ENCODE assay signal across 17 cellular contexts in genomic region chr1:221910222-221910621, GRCh38.
"Had no signal": no experiment of that assay in that cellular context is flagged by ENCODE, and none has a peak within 500 bp of the region (broad histone marks: within the 10 kb centered on the region; RNA-seq: fewer than 3 reads in every experiment).

No MANE protein-coding gene starts in this region.

- H3K27ac Mint-ChIP-seq: activated naive CD4-positive, alpha-beta T cell treated with anti-CD3 and anti-CD28 coated beads, Interleukin-2, amount 50 U/mL, for 24 hours; brain; stimulated activated naive CD8-positive, alpha-beta T cell treated with anti-CD3 and anti-CD28 coated beads, Interleukin-15, amount 100 ng/mL, for 72 hours had no signal

- H3K4me3 Mint-ChIP-seq: activated naive CD4-positive, alpha-beta T cell treated with anti-CD3 and anti-CD28 coated beads, Interleukin-2, amount 50 U/mL, for 24 hours; brain; central memory CD8-positive, alpha-beta T cell; neural crest cell; stimulated activated naive CD8-positive, alpha-beta T cell treated with anti-CD3 and anti-CD28 coated beads, Interleukin-15, amount 100 ng/mL, for 72 hours had no signal

- DNase-seq: activated T-cell treated with anti-CD3 and anti-CD28 coated beads, Interleukin-2, amount 50 U/mL, for 1 hour; amniotic stem cell; cortex of kidney; effector CD8-positive, alpha-beta T cell; gastrocnemius medialis; heart right ventricle; left ventricle myocardium superior; mesenchymal stem cell; pancreas; stimulated activated CD4-positive, alpha-beta T cell treated with anti-CD3 and anti-CD28 coated beads, Interleukin-4, amount 100 ng/mL, for 4 hours; stimulated activated naive CD8-positive, alpha-beta T cell treated with anti-CD3 and anti-CD28 coated beads, Interleukin-15, amount 100 ng/mL, for 72 hours; testis; upper lobe of right lung had no signal

- H3K36me3 ChIP-seq: gastrocnemius medialis, heart right ventricle, pancreas, upper lobe of right lung had no signal

- H3K9me3 Mint-ChIP-seq: activated naive CD4-positive, alpha-beta T cell treated with anti-CD3 and anti-CD28 coated beads, Interleukin-2, amount 50 U/mL, for 24 hours; brain; central memory CD8-positive, alpha-beta T cell; neural crest cell; stimulated activated naive CD8-positive, alpha-beta T cell treated with anti-CD3 and anti-CD28 coated beads, Interleukin-15, amount 100 ng/mL, for 72 hours had no signal

- H3K4me3 ChIP-seq: gastrocnemius medialis, heart right ventricle, pancreas, testis, upper lobe of right lung had no signal

- H3K36me3 Mint-ChIP-seq: activated naive CD4-positive, alpha-beta T cell treated with anti-CD3 and anti-CD28 coated beads, Interleukin-2, amount 50 U/mL, for 24 hours; brain had no signal

- H3K9me3 ChIP-seq: gastrocnemius medialis, heart right ventricle, pancreas, testis, upper lobe of right lung had no signal

- ATAC-seq: gastrocnemius medialis; heart right ventricle; left ventricle myocardium superior; pancreas; stimulated activated naive CD8-positive, alpha-beta T cell treated with anti-CD3 and anti-CD28 coated beads, Interleukin-15, amount 100 ng/mL, for 72 hours; upper lobe of right lung had no signal

- H3K27me3 ChIP-seq: gastrocnemius medialis, heart right ventricle, pancreas, testis, upper lobe of right lung had no signal

- H3K4me1 Mint-ChIP-seq: central memory CD8-positive, alpha-beta T cell had no signal

- H3K27me3 Mint-ChIP-seq: activated naive CD4-positive, alpha-beta T cell treated with anti-CD3 and anti-CD28 coated beads, Interleukin-2, amount 50 U/mL, for 24 hours had no signal

- H3K4me1 ChIP-seq: gastrocnemius medialis, heart right ventricle, pancreas, testis, upper lobe of right lung had no signal

- H3K27ac ChIP-seq: gastrocnemius medialis, heart right ventricle, pancreas, testis, upper lobe of right lung had no signal
